2 cellular contexts compared by ENCODE assay signal in genomic region chr15:74528876-74529275, GRCh38.
TF ChIP-seq lines count a peak whose summit lies in the region.

No MANE protein-coding gene starts in this region.

TF ChIP-seq in H1, 55 proteins besides CTCF, POLR2A, EP300 and RAD21:
- TF ChIP-seq RNF2 (IDR thresholded peaks at IDR 0.05; ENCODE audit: borderline replicate concordance, low read depth, low read length, missing control alignments, poor library complexity, severe bottlenecking) (no peak), BACH1 (IDR thresholded peaks at IDR 0.05; ENCODE audit: low read length) (no peak), RFX5 (IDR thresholded peaks at IDR 0.05; ENCODE audit: borderline replicate concordance, low read depth, low read length) (no peak), RBBP5 (IDR thresholded peaks at IDR 0.05; ENCODE audit: borderline replicate concordance, low read depth, low read length) (no peak), TAF7 (optimal IDR thresholded peaks at IDR 0.05; ENCODE audit: borderline replicate concordance, low read depth, low read length) (no peak)

TF ChIP-seq in GM12891, 5 proteins besides CTCF, POLR2A, EP300 and RAD21:
- TF ChIP-seq TAF1 (IDR thresholded peaks at IDR 0.05; ENCODE audit: low read depth, low read length) (no peak), POU2F2 (IDR thresholded peaks at IDR 0.05; ENCODE audit: low read depth, low read length) (no peak), SPI1 (IDR thresholded peaks at IDR 0.05; ENCODE audit: low read depth, low read length) (no peak), PAX5 (IDR thresholded peaks at IDR 0.05; ENCODE audit: insufficient read depth, low read length, severe bottlenecking) (no peak), POLR2AphosphoS5 (IDR thresholded peaks at IDR 0.05; ENCODE audit: low read depth, low read length) (no peak)
